1 cellular context compared by ENCODE assay signal in the genomic region with DNA sequence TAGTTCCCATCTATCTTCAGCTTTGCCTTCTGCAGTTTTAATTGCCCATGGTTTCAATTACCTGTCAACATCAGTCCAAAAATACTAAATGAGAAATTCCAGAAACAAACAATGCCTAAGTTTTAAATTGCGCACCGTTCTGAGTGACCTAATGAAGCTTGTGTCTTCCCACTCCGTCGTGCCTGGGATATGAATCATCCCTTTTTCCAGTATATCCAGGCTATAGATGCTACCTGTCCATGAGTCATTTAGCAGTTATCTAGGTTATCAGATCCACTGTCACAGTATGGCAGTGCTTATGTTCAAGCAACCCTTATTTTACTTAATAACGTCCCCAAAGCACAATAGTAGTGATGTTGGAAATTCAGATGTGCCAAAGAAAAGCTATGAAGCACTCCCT.
TF ChIP-seq lines count a peak whose summit lies in the region.

No MANE protein-coding gene starts in this region.

TF ChIP-seq in HCT116, 20 proteins besides CTCF, POLR2A, EP300 and RAD21 (continued from another document):
- TF ChIP-seq ZBTB33 (IDR thresholded peaks at IDR 0.05; ENCODE audit: extremely low read depth, insufficient replicate concordance, low read length): no peak
- 0 out of 2 replicates have a peak, but pooled peaks have one; percentile 19 for TF ChIP-seq CBX3 (IDR thresholded peaks at IDR 0.05; ENCODE audit: low read depth)
- peak; percentile 68 for TF ChIP-seq SP1 (IDR thresholded peaks at IDR 0.05; ENCODE audit: low read depth)
- TF ChIP-seq, protein P1, sequence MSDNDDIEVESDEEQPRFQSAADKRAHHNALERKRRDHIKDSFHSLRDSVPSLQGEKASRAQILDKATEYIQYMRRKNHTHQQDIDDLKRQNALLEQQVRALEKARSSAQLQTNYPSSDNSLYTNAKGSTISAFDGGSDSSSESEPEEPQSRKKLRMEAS (IDR thresholded peaks at IDR 0.05): no peak
- TF ChIP-seq EGR1 (IDR thresholded peaks at IDR 0.05; ENCODE audit: low read depth): no peak
- no peak for TF ChIP-seq TCF7L2 (IDR thresholded peaks at IDR 0.05; ENCODE audit: borderline replicate concordance, extremely low read depth, insufficient read depth, insufficient read length)
- TF ChIP-seq YY1 (IDR thresholded peaks at IDR 0.05; ENCODE audit: extremely low read depth, insufficient replicate concordance, low read depth, low read length): no peak
- TF ChIP-seq ZFX (IDR thresholded peaks at IDR 0.05): no peak
- no peak for TF ChIP-seq ZNF274 (IDR thresholded peaks at IDR 0.05; ENCODE audit: low read depth, low read length)
- TF ChIP-seq CEBPB (IDR thresholded peaks at IDR 0.05; ENCODE audit: low read depth): no peak
- no peak for TF ChIP-seq EZH2 (IDR thresholded peaks at IDR 0.05)
- TF ChIP-seq SRF (IDR thresholded peaks at IDR 0.05; ENCODE audit: low read depth): no peak
